In the genomic region with DNA sequence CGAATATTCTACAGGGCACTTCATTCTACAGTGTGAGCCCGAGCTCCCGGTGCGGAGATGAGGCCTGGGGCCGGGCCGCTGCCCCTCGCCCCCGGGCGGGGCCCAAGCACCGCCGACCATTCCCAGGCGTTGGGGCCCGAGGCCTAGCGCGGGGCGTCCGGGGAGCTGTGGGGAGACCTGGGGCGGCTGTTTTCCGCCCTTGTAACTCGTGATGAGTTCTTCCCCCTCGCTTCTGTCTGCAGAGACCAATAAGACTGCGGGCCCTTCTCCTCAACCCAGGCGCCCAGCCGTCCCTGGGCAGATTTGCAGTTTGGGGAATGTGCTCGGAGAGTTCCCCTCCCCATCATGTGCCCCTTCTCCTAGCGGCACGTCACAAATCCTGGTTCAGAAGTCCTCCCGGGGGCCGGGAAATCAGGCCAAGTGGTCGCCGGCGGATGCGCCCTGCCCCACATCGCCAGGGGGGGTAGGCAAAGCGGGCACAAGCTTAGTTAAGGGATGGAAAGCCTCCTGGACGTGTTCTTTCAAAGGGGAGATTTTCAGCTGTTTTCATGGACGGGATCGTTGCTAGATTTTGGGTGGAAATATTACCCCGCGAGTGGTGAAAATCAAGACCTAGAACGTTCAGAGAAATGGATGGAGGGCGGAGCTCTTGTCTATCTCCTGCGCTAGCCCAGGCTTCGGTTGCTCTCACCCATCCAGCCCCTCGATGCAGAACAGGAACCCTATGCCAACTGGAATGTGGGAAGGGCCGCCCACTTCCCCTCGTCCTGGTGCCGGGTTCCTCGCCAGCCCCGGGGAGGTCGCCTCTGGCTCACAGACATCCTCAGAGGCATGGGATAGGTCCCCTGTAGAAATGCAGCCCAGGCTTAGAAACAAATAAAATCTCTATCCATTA, we compare ENCODE assay signal across 8 cellular contexts. TPM values are rescaled to one million over a fixed set of nuclear protein-coding genes. Genes with fewer than 3 reads are reported as not detected.
DNase-seq lines count a peak whose midpoint lies in the region; ATAC-seq and TF ChIP-seq lines count a peak whose summit lies in the region.

No MANE protein-coding gene starts in this region.

- intact Hi-C loops in right lobe of liver (cut with DNase I), result no loop called here

- peak overlapping the region; percentile 77 for H2AFZ ChIP-seq in Karpas-422 (ENCODE audit: low read length)

- peak overlapping the region; percentile 87 for H3K9ac ChIP-seq in Karpas-422 (ENCODE audit: low read length)
- peak overlapping the region; percentile 96 to 97 for H3K9ac ChIP-seq in duodenal mucosa (ENCODE audit: low read depth in 1 of 2, low read length in 2 of 2)

- H3K27me3 ChIP-seq in Karpas-422 (ENCODE audit: low read length), result no peaks in the 10 kb centered on the region
- no peaks in the 10 kb centered on the region for H3K27me3 ChIP-seq in duodenal mucosa (ENCODE audit: control insufficient read depth in 1 of 2, insufficient read depth in 2 of 2, low read length in 2 of 2)
- H3K27me3 ChIP-seq in right lobe of liver, result no peaks in the 10 kb centered on the region

- ATAC-seq in GM21447 (IDR thresholded peaks at IDR 0.05; ENCODE audit: unreplicated experiment) (peak; percentile 16), right lobe of liver (peak in 3 of 4 donors; percentile 11 to 14 (median 13))
- peak; percentile 1 to 3 for ATAC-seq in activated CD4-positive, CD25-positive, alpha-beta regulatory T cell treated with anti-CD3 and anti-CD28 coated beads, Interleukin-2, amount 50 U/mL, for 24 hours

- no peaks in the 10 kb centered on the region for H4K20me1 ChIP-seq in Karpas-422 (ENCODE audit: insufficient read depth, low read depth, low read length)

- DNase-seq in EH (ENCODE audit: low read depth) (peak; percentile 59), Karpas-422 (peak; percentile 70), right lobe of liver (peak in 2 of 3 donors; percentile 46 to 62), H4 (ENCODE audit: low spot score) (no peak)
- DNase-seq in stimulated activated CD4-positive, alpha-beta T cell treated with anti-CD3 and anti-CD28 coated beads, TNF-alpha, amount 100 ng/mL, for 1 hour (ENCODE audit: low read depth in 3 of 3, low spot score in 1 of 3), result peak in 2 of 3 donors; percentile 23 to 30

- H3K9me3 ChIP-seq in Karpas-422 (ENCODE audit: low read length) (peaks cover 3% of the 10 kb centered on the region; the same call in 1 of the 2 replicates), duodenal mucosa (ENCODE audit: control insufficient read depth in 1 of 2, low read length in 2 of 2) (no peaks in the 10 kb centered on the region), right lobe of liver (no peaks in the 10 kb centered on the region)

- H3K4me2 ChIP-seq in Karpas-422 (ENCODE audit: low read depth, low read length, poor library complexity, severe bottlenecking), result peak overlapping the region; percentile 97

- TF ChIP-seq CTCF in right lobe of liver (IDR thresholded peaks at IDR 0.05), result no peak

- H3K9me2 ChIP-seq in Karpas-422 (replicated peaks; ENCODE audit: insufficient read depth, low read length), result no peaks in the 10 kb centered on the region

- H3K27ac ChIP-seq in Karpas-422 (ENCODE audit: low read length) (peak overlapping the region; percentile 87), duodenal mucosa (ENCODE audit: low read depth, low read length) (peak overlapping the region; percentile 99), right lobe of liver (peak overlapping the region; percentile 98 to 99 (median 99))

- TF ChIP-seq POLR2A in right lobe of liver (IDR thresholded peaks at IDR 0.05), result no peak

- H3K4me1 ChIP-seq in Karpas-422 (ENCODE audit: low read length) (peaks cover 23% of the 10 kb centered on the region), duodenal mucosa (ENCODE audit: control insufficient read depth in 1 of 2, insufficient read depth in 2 of 2, low read length in 2 of 2) (peaks cover 14% of the 10 kb centered on the region in 2 donors), right lobe of liver (peaks cover 0 to 13% (median 4%) of the 10 kb centered on the region in 4 donors)

- 18% methylated on average over 18 of the region's 51 CpGs for WGBS in right lobe of liver (ENCODE audit: insufficient coverage, low coverage, low lambda C conversion rate, missing lambda C conversion rate)

- H3K4me3 ChIP-seq in Karpas-422 (ENCODE audit: low read length), result peak overlapping the region; percentile 85
- H3K4me3 ChIP-seq in duodenal mucosa (ENCODE audit: low read depth in 1 of 2, low read length in 2 of 2), result peak overlapping the region; percentile 85 to 91
- peak overlapping the region; percentile 60 to 68 (median 64) for H3K4me3 ChIP-seq in right lobe of liver

- H3K79me2 ChIP-seq in Karpas-422 (ENCODE audit: low read length), result no peaks in the 10 kb centered on the region

- H3K36me3 ChIP-seq in Karpas-422 (ENCODE audit: insufficient read depth, low read length) (peaks cover 4% of the 10 kb centered on the region; the same call in 1 of the 2 replicates), duodenal mucosa (ENCODE audit: control insufficient read depth in 1 of 2, insufficient read depth in 2 of 2, low read length in 2 of 2) (no peaks in the 10 kb centered on the region), right lobe of liver (no peaks in the 10 kb centered on the region)

RNA-seq across cellular contexts. Expression of a gene that starts 18.8 kb away (rescaled TPM):
- total RNA-seq in Karpas-422 (2014; rRNA removed; shearing (Covaris generic); ENCODE audit: low replicate concordance), result not detected in 2 replicates
- 100 to 1,000 TPM in 3 of 6 experiments, 10 to 100 TPM in 3; 60.7 to 187 (median 114) TPM for total RNA-seq in right lobe of liver
- total RNA-seq in H4 (2014; rRNA removed; shearing (Covaris generic)), result not detected in 2 replicates

RNA-seq across cellular contexts. Expression of a gene that starts 47.3 kb away (rescaled TPM):
- not detected in 2 replicates for total RNA-seq in Karpas-422 (2014; rRNA removed; shearing (Covaris generic); ENCODE audit: low replicate concordance)
- 10 to 100 TPM in 3 of 6 experiments, 1 to 10 TPM in 3; 5.3 to 29.4 (median 10.7) TPM for total RNA-seq in right lobe of liver
- total RNA-seq in H4 (2014; rRNA removed; shearing (Covaris generic)), result not detected in 2 replicates

Comparison
In these comparisons a context has a peak if more than half of its experiments do, and no peak if none do; other contexts are left out.
1. RNA of a gene that starts 18.8 kb away (total RNA-seq): 60.7 to 187 TPM in right lobe of liver; not detected in Karpas-422 and not detected in H4; every median in the first group is over 10 times any median in the second.
2. Peak in every context shown above with its lines, with median percentiles within 50 percentile points of each other: ATAC-seq, H3K27ac ChIP-seq and H3K4me3 ChIP-seq.